In genomic region chrX:100643212-100643611, GRCh38 we compare ENCODE assay signal across 1 cellular context.
TF ChIP-seq lines count a peak whose summit lies in the region.

No MANE protein-coding gene starts in this region.

TF ChIP-seq in HCT116, 20 proteins besides CTCF, POLR2A, EP300 and RAD21 (continued from another document):
- TF ChIP-seq REST (IDR thresholded peaks at IDR 0.05; ENCODE audit: low read depth) (no peak), ZBTB33 (IDR thresholded peaks at IDR 0.05; ENCODE audit: extremely low read depth, insufficient replicate concordance, low read length) (no peak), ATF3 (IDR thresholded peaks at IDR 0.05) (no peak), SRF (IDR thresholded peaks at IDR 0.05; ENCODE audit: low read depth) (no peak), MAX (IDR thresholded peaks at IDR 0.05) (no peak), CEBPB (IDR thresholded peaks at IDR 0.05; ENCODE audit: low read depth) (no peak), SIN3A (IDR thresholded peaks at IDR 0.05; ENCODE audit: low read depth) (no peak), TCF7L2 (IDR thresholded peaks at IDR 0.05; ENCODE audit: borderline replicate concordance, extremely low read depth, insufficient read depth, insufficient read length) (no peak), EGR1 (IDR thresholded peaks at IDR 0.05; ENCODE audit: low read depth) (no peak)
TF ChIP-seq in HCT116: peak in this region for 0.
